Comparison of ENCODE assay signal across 8 cellular contexts in genomic region chr4:2412534-2412884, GRCh38. TPM values are rescaled to one million over a fixed set of nuclear protein-coding genes. Genes with fewer than 3 reads are reported as not detected.
A peak's percentile ranks its signal among the peaks of the same experiment; 100 is the strongest.
DNase-seq lines count a peak whose midpoint lies in the region; ATAC-seq and TF ChIP-seq lines count a peak whose summit lies in the region.

No MANE protein-coding gene starts in this region.

- in situ Hi-C loops in HAP-1 (cut with MboI; ENCODE audit: low sequenced_read_pairs): no loop called here

- no peaks in the 10 kb centered on the region for H3K79me2 ChIP-seq in SU-DHL-6 (ENCODE audit: insufficient read depth, low read length)

- H3F3A ChIP-seq in SU-DHL-6 (ENCODE audit: insufficient read depth): peaks cover 6% of the 10 kb centered on the region; the same call in 1 of the 2 replicates

- H3K9me2 ChIP-seq in SU-DHL-6 (replicated peaks; ENCODE audit: insufficient read depth, low read length): no peaks in the 10 kb centered on the region

- H3K9me3 ChIP-seq in SU-DHL-6 (ENCODE audit: insufficient read depth, low read length) (no peaks in the 10 kb centered on the region), SJCRH30 (replicated peaks) (no peaks in the 10 kb centered on the region), HAP-1 (no peaks in the 10 kb centered on the region)

- DNase-seq in omental fat pad (ENCODE audit: low spot score) (no peak), SJCRH30 (no peak), HAP-1 (ENCODE audit: low spot score in 2 of 2) (no peak), putamen (ENCODE audit: low spot score) (no peak)

- H4K20me1 ChIP-seq in SU-DHL-6 (ENCODE audit: low read depth, low read length): no peaks in the 10 kb centered on the region

- H2AFZ ChIP-seq in SU-DHL-6 (ENCODE audit: low read depth, low read length, severe bottlenecking): no peak overlapping the region

- TF ChIP-seq CTCF in SU-DHL-6 (IDR thresholded peaks at IDR 0.05; ENCODE audit: insufficient read depth, low read length, poor library complexity, severe bottlenecking) (no peak), omental fat pad (IDR thresholded peaks at IDR 0.05) (no peak)

- H3K36me3 ChIP-seq in SU-DHL-6 (ENCODE audit: low read length) (no peaks in the 10 kb centered on the region), SJCRH30 (no peaks in the 10 kb centered on the region), HAP-1 (replicated peaks) (no peaks in the 10 kb centered on the region)

- H3K4me1 ChIP-seq in SJCRH30 (peaks cover 7% of the 10 kb centered on the region; the same call in 1 of the 2 replicates), HAP-1 (peaks cover 10% of the 10 kb centered on the region)

- peak; percentile 12 for ATAC-seq in GM18505 (IDR thresholded peaks at IDR 0.05; ENCODE audit: unreplicated experiment)
- ATAC-seq in HG02571 (IDR thresholded peaks at IDR 0.05; ENCODE audit: unreplicated experiment): peak; percentile 30
- peak; percentile 2 for ATAC-seq in omental fat pad (ENCODE audit: low FRiP score)

- H3K27me3 ChIP-seq in SU-DHL-6 (ENCODE audit: low read length) (no peaks in the 10 kb centered on the region), SJCRH30 (no peaks in the 10 kb centered on the region), HAP-1 (ENCODE audit: low read depth) (peaks cover 16% of the 10 kb centered on the region)

- H3K4me2 ChIP-seq in SU-DHL-6 (ENCODE audit: low read depth, low read length, poor library complexity, severe bottlenecking): peak overlapping the region; percentile 31

- H3K27ac ChIP-seq in SU-DHL-6 (ENCODE audit: low read depth, low read length): no peak overlapping the region
- H3K27ac ChIP-seq in cingulate gyrus (ENCODE audit: low read depth, low read length): peak overlapping the region; percentile 76
- no peak overlapping the region; the same call in 1 of the 2 replicates for H3K27ac ChIP-seq in SJCRH30

- H3K9ac ChIP-seq in SU-DHL-6 (ENCODE audit: low read length): no peak overlapping the region

- H3K4me3 ChIP-seq in SU-DHL-6 (ENCODE audit: insufficient read depth, low read length, poor library complexity, severe bottlenecking): no peak overlapping the region
- H3K4me3 ChIP-seq in SJCRH30: no peak overlapping the region
- H3K4me3 ChIP-seq in HAP-1: no peak overlapping the region

- TF ChIP-seq POLR2A in GM18505 (IDR thresholded peaks at IDR 0.05; ENCODE audit: borderline replicate concordance, extremely low read depth, insufficient read depth, insufficient read length): no peak

RNA-seq across cellular contexts. Expression of gene ZFYVE28, which starts 5.9 kb away (rescaled TPM):
- 10 to 100 TPM in 2 of 4 donors, 1 to 10 TPM in 2; 7.1 to 24.5 (median 16.7) TPM for total RNA-seq in omental fat pad
- 0.15 TPM in 1 of 2 replicates, not detected in the other for total RNA-seq in SJCRH30 (2014; rRNA removed; shearing (Covaris generic))

RNA-seq across cellular contexts. Expression of gene CFAP99, which starts 6.2 kb away (rescaled TPM):
- total RNA-seq in omental fat pad: under 1 TPM in 2 of 4 donors, not detected in 2; 0.32 to 0.60 TPM
- total RNA-seq in SJCRH30 (2014; rRNA removed; shearing (Covaris generic)): not detected in 2 replicates

RNA-seq across cellular contexts. Expression of gene RNF4, which starts 56.4 kb away (rescaled TPM):
- total RNA-seq in omental fat pad: 10 to 100 TPM; 38.5 to 90.1 (median 44.5) TPM
- 67.6 and 71.2 TPM in 2 replicates for total RNA-seq in SJCRH30 (2014; rRNA removed; shearing (Covaris generic))
